Comparison of ENCODE assay signal across 1 cellular context in the genomic region with DNA sequence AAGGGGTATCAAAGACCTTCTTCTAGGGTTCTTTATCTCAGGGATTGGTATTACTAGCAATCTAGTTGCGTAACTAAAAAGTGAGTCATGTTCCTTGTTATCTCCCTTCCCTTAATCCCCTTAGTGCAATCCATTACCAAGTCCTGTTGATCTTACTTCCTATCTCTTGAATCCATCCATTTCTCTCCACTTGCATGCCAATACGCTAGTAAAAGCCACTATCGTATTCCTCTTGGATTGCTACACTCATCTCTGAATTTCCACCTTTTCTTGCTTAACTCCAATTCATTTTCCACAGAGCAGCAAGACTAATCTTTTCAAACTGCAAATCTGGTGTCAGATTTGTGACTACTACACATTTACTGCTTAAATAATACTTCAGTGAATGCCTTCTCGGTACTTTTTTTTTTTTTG.
TF ChIP-seq lines count a peak whose summit lies in the region.

No MANE protein-coding gene starts in this region.

TF ChIP-seq in endothelial cell of umbilical vein, 7 proteins besides CTCF, POLR2A, EP300 and RAD21:
- TF ChIP-seq GATA2 (IDR thresholded peaks at IDR 0.05; ENCODE audit: insufficient read depth, insufficient read length, low read depth, low read length) (peak; percentile 47), MYC (IDR thresholded peaks at IDR 0.05; ENCODE audit: low read depth, low read length) (no peak)
